ENCODE assay signal across 15 cellular contexts in genomic region chr1:92324784-92325183, GRCh38.
"Had no signal": no experiment of that assay in that cellular context is flagged by ENCODE, and none has a peak within 500 bp of the region (broad histone marks: within the 10 kb centered on the region; RNA-seq: fewer than 3 reads in every experiment).

No MANE protein-coding gene starts in this region.

- DNase-seq: activated gamma-delta T cell treated with Interleukin-2 at 50 U/mL for 16 hours; activated T-cell treated with anti-CD3 and anti-CD28 coated beads, Interleukin-2, amount 50 U/mL, for 1 hour; adrenal gland; central memory CD4-positive, alpha-beta T cell; effector memory CD4-positive, alpha-beta T cell; hippocampal formation; left colon; naive B cell; posterior cingulate gyrus; stimulated activated CD4-positive, alpha-beta T cell treated with anti-CD3 and anti-CD28 coated beads, Interleukin-4, amount 100 ng/mL, for 4 hours had no signal

- H3K27ac ChIP-seq: adrenal gland, coronary artery, epithelial cell of prostate, neutrophil, SK-N-MC, skin epidermis had no signal

- H3K4me3 Mint-ChIP-seq: naive B cell had no signal

- ATAC-seq: left colon had no signal

- H3K27me3 ChIP-seq: adrenal gland, neutrophil had no signal

- H3K27ac Mint-ChIP-seq: naive B cell had no signal

- H3K27me3 Mint-ChIP-seq: naive B cell had no signal

- H3K4me3 ChIP-seq: adrenal gland, coronary artery, SK-N-MC, skin epidermis had no signal
